ENCODE assay signal across 9 cellular contexts in the genomic region with DNA sequence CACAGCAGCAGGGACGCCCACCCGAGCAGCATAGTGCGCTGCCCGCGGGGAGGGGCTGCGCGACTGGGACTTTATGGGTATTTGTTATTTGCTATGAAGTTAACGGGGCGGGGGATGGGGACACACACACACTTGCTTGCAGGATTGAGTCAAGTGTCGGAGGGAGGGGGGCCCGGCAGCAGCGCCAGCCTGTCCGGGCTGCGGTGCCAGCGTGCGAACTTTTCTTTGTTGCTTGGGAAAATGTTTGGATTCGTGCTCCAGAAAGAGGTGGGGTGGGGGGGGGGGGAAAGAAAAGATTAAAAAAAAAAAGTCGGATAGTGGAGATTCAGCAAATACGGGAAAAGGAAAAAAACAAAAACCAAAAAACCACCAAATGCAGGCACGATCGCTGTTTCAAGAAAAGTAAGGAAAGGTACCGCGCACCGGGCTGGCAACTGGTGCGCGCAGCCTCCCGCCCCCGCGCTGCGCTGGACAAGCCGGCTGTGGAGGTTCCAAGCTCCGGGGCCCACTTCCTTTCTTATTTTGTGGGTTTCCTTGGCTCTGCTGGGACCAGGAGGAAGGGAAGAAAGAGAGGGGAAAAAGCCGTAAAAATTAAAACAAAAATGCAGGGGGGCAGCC. TPM values are rescaled to one million over a fixed set of nuclear protein-coding genes. Genes with fewer than 3 reads are reported as not detected.
DNase-seq lines count a peak whose midpoint lies in the region; ATAC-seq and TF ChIP-seq lines count a peak whose summit lies in the region.
"Had no signal": no experiment of that assay in that cellular context is flagged by ENCODE, and none has a peak within 500 bp of the region (broad histone marks: within the 10 kb centered on the region; RNA-seq: fewer than 3 reads in every experiment).

No MANE protein-coding gene starts in this region.

- intact Hi-C loops in CD14-positive monocyte (cut with micrococcal nuclease) (no loop called here), head of caudate nucleus (cut with DNase I) (no loop called here)

- H3K36me3 ChIP-seq in RWPE2 (ENCODE audit: low read depth) = no peaks in the 10 kb centered on the region

- H3K27ac Mint-ChIP-seq in CD14-positive monocyte (peak overlapping the region; percentile 84 to 98 (median 94)), osteocyte (ENCODE audit: unreplicated experiment) (peak overlapping the region; percentile 98)
- H3K27ac Mint-ChIP-seq: natural killer cell had no signal

- no peak overlapping the region for H3K4me3 ChIP-seq in RWPE2 (ENCODE audit: severe bottlenecking)

- ATAC-seq in RWPE2 (ENCODE audit: low read depth) (peak; percentile 24; the same call in 1 of the 3 replicates), HG02870 (IDR thresholded peaks at IDR 0.05; ENCODE audit: unreplicated experiment) (no peak)
- ATAC-seq: natural killer cell had no signal

- H3K27me3 Mint-ChIP-seq in CD14-positive monocyte (ENCODE audit: low read depth in 3 of 3) (peaks cover 33 to 58% (median 41%) of the 10 kb centered on the region in 3 donors), osteocyte (ENCODE audit: unreplicated experiment) (no peaks in the 10 kb centered on the region)

- no peaks in the 10 kb centered on the region for H3K9me3 ChIP-seq in RWPE2 (ENCODE audit: severe bottlenecking)

- H3K27ac ChIP-seq in RWPE2 (ENCODE audit: poor library complexity, severe bottlenecking) = no peak overlapping the region

- peaks cover 62% of the 10 kb centered on the region for H3K27me3 ChIP-seq in RWPE2 (ENCODE audit: insufficient read depth, poor library complexity, severe bottlenecking)

- peak overlapping the region; percentile 87 to 97 for H3K4me3 Mint-ChIP-seq in CD14-positive monocyte
- peak overlapping the region; percentile 98 for H3K4me3 Mint-ChIP-seq in osteocyte (ENCODE audit: unreplicated experiment)
- H3K4me3 Mint-ChIP-seq: natural killer cell had no signal

- H3K4me1 ChIP-seq in RWPE2 (ENCODE audit: insufficient read depth, poor library complexity, severe bottlenecking) = no peaks in the 10 kb centered on the region

- no peak for TF ChIP-seq CTCF in CD14-positive monocyte (IDR thresholded peaks at IDR 0.05)
- TF ChIP-seq CTCF in RWPE2 (IDR thresholded peaks at IDR 0.05; ENCODE audit: poor library complexity, severe bottlenecking) = no peak
- TF ChIP-seq CTCF in osteocyte (IDR thresholded peaks at IDR 0.05) = no peak

- H3K36me3 Mint-ChIP-seq in CD14-positive monocyte = peaks cover 2 to 9% of the 10 kb centered on the region in 2 donors
- peaks cover 22% of the 10 kb centered on the region for H3K36me3 Mint-ChIP-seq in osteocyte (ENCODE audit: unreplicated experiment)
- H3K36me3 Mint-ChIP-seq: natural killer cell had no signal

- no peak for DNase-seq in CD14-positive monocyte (ENCODE audit: low spot score)
- DNase-seq in RWPE2 (ENCODE audit: low spot score) = peak; percentile 33
- peak in 24 of 42 donors; percentile 7 to 51 (median 20) for DNase-seq in head of caudate nucleus
- DNase-seq in osteocyte (ENCODE audit: extremely low spot score, unreplicated experiment) = no peak
- no peak for DNase-seq in activated naive CD4-positive, alpha-beta T cell treated with anti-CD3 and anti-CD28 coated beads, Interleukin-2, amount 50 U/mL, for 16 hours
- DNase-seq in activated effector memory CD4-positive, alpha-beta T cell treated with Interleukin-2 at 50 U/mL for 16 hours = no peak
- no peak for DNase-seq in activated effector memory CD4-positive, alpha-beta T cell treated with anti-CD3 and anti-CD28 coated beads, Interleukin-2, amount 50 U/mL, for 16 hours
- DNase-seq: natural killer cell had no signal

- H3K9me3 Mint-ChIP-seq in CD14-positive monocyte (no peaks in the 10 kb centered on the region), osteocyte (ENCODE audit: unreplicated experiment) (no peaks in the 10 kb centered on the region)
- H3K9me3 Mint-ChIP-seq: natural killer cell had no signal

- peaks cover 62% of the 10 kb centered on the region for H3K4me1 Mint-ChIP-seq in CD14-positive monocyte
- H3K4me1 Mint-ChIP-seq in osteocyte (ENCODE audit: unreplicated experiment) = peaks cover 34% of the 10 kb centered on the region
- H3K4me1 Mint-ChIP-seq: natural killer cell had no signal

RNA-seq across cellular contexts. Expression of a gene that starts 0.4 kb away (rescaled TPM):
- 1 to 10 TPM in 1 of 2 donors, under 1 TPM in 1; 0.86 to 1.1 TPM for polyA plus RNA-seq in CD14-positive monocyte
- total RNA-seq in osteocyte = 62.8 and 65.0 TPM in 2 replicates

Comparison
In these comparisons a context has a peak if more than half of its experiments do, and no peak if none do; other contexts are left out.
1. DNase-seq: peak in RWPE2 (single experiment) and head of caudate nucleus (24 of 42); none in CD14-positive monocyte (single experiment), osteocyte (single experiment), activated naive CD4-positive, alpha-beta T cell treated with anti-CD3 and anti-CD28 coated beads, Interleukin-2, amount 50 U/mL, for 16 hours (single experiment), activated effector memory CD4-positive, alpha-beta T cell treated with Interleukin-2 at 50 U/mL for 16 hours (single experiment) and activated effector memory CD4-positive, alpha-beta T cell treated with anti-CD3 and anti-CD28 coated beads, Interleukin-2, amount 50 U/mL, for 16 hours (single experiment).